ENCODE assay signal across 8 cellular contexts in genomic region chr9:128067898-128068655, GRCh38. TPM values are rescaled to one million over a fixed set of nuclear protein-coding genes. Genes with fewer than 3 reads are reported as not detected.
DNase-seq lines count a peak whose midpoint lies in the region; ATAC-seq and TF ChIP-seq lines count a peak whose summit lies in the region.

SLC25A25 (plus strand) TSS chr9:128068232; CDS start chr9:128068320, 88 bp downstream.

- no peak for TF ChIP-seq CTCF in C4-2B (conservative IDR thresholded peaks at IDR 0.05)
- peak in 11 of 56 donors; percentile 6 to 38 (median 18) for TF ChIP-seq CTCF in dorsolateral prefrontal cortex (IDR thresholded peaks at IDR 0.05 in 54 of 56, conservative IDR thresholded peaks at IDR 0.05 in 2 of 56; ENCODE audit: low read depth in 1 of 56, partially characterized antibody in 56 of 56)
- TF ChIP-seq CTCF in right lobe of liver (IDR thresholded peaks at IDR 0.05), result peak in 1 of 4 donors; percentile 4

- TF ChIP-seq POLR2A in right lobe of liver (IDR thresholded peaks at IDR 0.05), result peak; percentile 97

- peaks cover 0 to 55% (median 24%) of the 10 kb centered on the region in 4 donors for H3K4me1 ChIP-seq in right lobe of liver

- no peaks in the 10 kb centered on the region for H3K36me3 ChIP-seq in right lobe of liver

- H3K9me3 ChIP-seq in right lobe of liver, result no peaks in the 10 kb centered on the region

- intact Hi-C loops in dorsolateral prefrontal cortex (cut with DNase I), result loop anchor here (2.0 to 5.0 kb wide), 4 partner anchors 49 to 87 kb away; partner anchors contain the start of genes EEIG1 (in 2 of the 2) and PTGES2 (in 1 of the 2)
- intact Hi-C loops in right lobe of liver (cut with DNase I), result no loop called here

- 0% methylated on average over 6 of the region's 92 CpGs for WGBS in right lobe of liver (ENCODE audit: insufficient coverage, low coverage, low lambda C conversion rate, missing lambda C conversion rate)

- peak within 1 kb of the TSS; percentile 64 to 97 (median 90) for H3K4me3 ChIP-seq in dorsolateral prefrontal cortex
- H3K4me3 ChIP-seq in right lobe of liver, result peak within 1 kb of the TSS; percentile 86 to 96 (median 88)

- peak within 1 kb of the TSS; percentile 97 for H3K27ac ChIP-seq in C4-2B
- H3K27ac ChIP-seq in dorsolateral prefrontal cortex, result peak within 1 kb of the TSS; percentile 68 to 100 (median 98)
- peak within 1 kb of the TSS; percentile 93 to 95 (median 94) for H3K27ac ChIP-seq in right lobe of liver

- DNase-seq in NCI-H82 (lab: John Stamatoyannopoulos, UW), result peak; percentile 100
- DNase-seq in activated CD4-positive, alpha-beta T cell treated with anti-CD3 and anti-CD28 coated beads, Interleukin-2, amount 50 U/mL, for 48 hours, result peak; percentile 100
- peak; percentile 99 to 100 (median 100) for DNase-seq in dorsolateral prefrontal cortex
- DNase-seq in right lobe of liver, result peak; percentile 100
- DNase-seq in stimulated activated CD4-positive, alpha-beta T cell treated with anti-CD3 and anti-CD28 coated beads, Interleukin-4, amount 100 ng/mL, for 4 hours, result peak; percentile 100

- H3K27me3 ChIP-seq in dorsolateral prefrontal cortex (no peaks in the 10 kb centered on the region), right lobe of liver (no peaks in the 10 kb centered on the region)

- peak; percentile 72 for ATAC-seq in GM19397 (IDR thresholded peaks at IDR 0.05; ENCODE audit: unreplicated experiment)
- ATAC-seq in HG03571 (IDR thresholded peaks at IDR 0.05; ENCODE audit: unreplicated experiment), result peak; percentile 58
- ATAC-seq in right lobe of liver, result peak; percentile 84 to 92 (median 85)

RNA-seq across cellular contexts. Expression of gene SLC25A25, which starts in this region (rescaled TPM):
- 10 to 100 TPM; 17.8 to 66.6 (median 35.3) TPM for total RNA-seq in dorsolateral prefrontal cortex
- 10 to 100 TPM; 21.2 to 81.5 (median 53.3) TPM for total RNA-seq in right lobe of liver

Comparison
In these comparisons a context has a peak if more than half of its experiments do, and no peak if none do; other contexts are left out.
1. Peak in every context shown above with its lines: DNase-seq, ATAC-seq, H3K4me3 ChIP-seq and H3K27ac ChIP-seq.
2. intact Hi-C loops: an anchor here in dorsolateral prefrontal cortex (2.0 to 5.0 kb wide); none called in right lobe of liver.